ENCODE assay signal across 6 cellular contexts in the genomic region with DNA sequence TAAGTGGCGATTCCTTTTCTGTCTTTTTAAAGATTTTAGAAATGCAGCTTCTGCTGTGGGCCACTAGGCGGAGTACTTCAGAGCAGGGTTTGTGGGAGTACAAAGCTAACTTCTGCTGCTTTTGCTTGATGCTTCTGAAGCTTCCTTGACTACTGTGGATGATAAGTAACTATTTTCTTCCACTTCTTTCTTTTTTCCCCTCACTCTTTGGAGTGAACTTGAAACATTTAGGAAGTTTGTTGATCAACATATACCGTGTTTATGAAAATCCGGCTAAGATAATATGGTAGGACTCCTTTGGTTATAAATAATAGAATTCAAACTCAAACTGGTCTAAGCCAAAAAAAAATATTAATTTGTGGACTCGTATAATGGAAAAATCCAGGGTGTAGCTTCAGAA.
DNase-seq lines count a peak whose midpoint lies in the region; FAIRE-seq and TF ChIP-seq lines count a peak whose summit lies in the region.
"Not testable (repeated sequence)": the region's sequence is repeated elsewhere in the genome, so short reads cannot be mapped to it uniquely, and the experiment has no call there.

No MANE protein-coding gene starts in this region.

- H3K36me3 ChIP-seq in small intestine (ENCODE audit: control insufficient read depth in 2 of 2, insufficient read depth in 2 of 2, low read length in 2 of 2): not testable (repeated sequence)

- TF ChIP-seq CTCF in C4-2B (conservative IDR thresholded peaks at IDR 0.05): peak; percentile 41
- peak; percentile 68 for TF ChIP-seq CTCF in HFFc6 (IDR thresholded peaks at IDR 0.05)
- TF ChIP-seq CTCF in glutamatergic neuron (IDR thresholded peaks at IDR 0.05; ENCODE audit: partially characterized antibody, unreplicated experiment): peak; percentile 53

- not testable (repeated sequence) for H3K9me3 Mint-ChIP-seq in HFFc6; glutamatergic neuron (ENCODE audit: unreplicated experiment)

- not testable (repeated sequence) for H3K4me1 ChIP-seq in small intestine (ENCODE audit: control insufficient read depth in 2 of 2, insufficient read depth in 1 of 2, low read depth in 1 of 2, low read length in 1 of 2)

- H3K36me3 Mint-ChIP-seq in HFFc6 (ENCODE audit: low read depth); glutamatergic neuron (ENCODE audit: unreplicated experiment): not testable (repeated sequence)

- not testable (repeated sequence) for H3K4me1 Mint-ChIP-seq in HFFc6 (ENCODE audit: low read depth); glutamatergic neuron (ENCODE audit: low read depth, unreplicated experiment)

- H3K27me3 ChIP-seq in small intestine (ENCODE audit: control insufficient read depth in 2 of 2, insufficient read depth in 2 of 2, low read length in 2 of 2): not testable (repeated sequence)

- H3K27ac ChIP-seq in C4-2B; small intestine (ENCODE audit: low read depth in 1 of 2, low read length in 1 of 2): not testable (repeated sequence)

- not testable (repeated sequence) for H3K27me3 Mint-ChIP-seq in HFFc6 (ENCODE audit: insufficient read depth); glutamatergic neuron (ENCODE audit: unreplicated experiment)

- DNase-seq in HFFc6; RCC 7860 (ENCODE audit: low spot score); glutamatergic neuron; small intestine: not testable (repeated sequence)

- FAIRE-seq in RCC 7860 (lab: Jason Lieb, UNC) (peak; percentile 28), colon (lab: Jason Lieb, UNC) (peak; percentile 51), small intestine (lab: Jason Lieb, UNC) (peak; percentile 59)

- H3K4me3 Mint-ChIP-seq in HFFc6; glutamatergic neuron (ENCODE audit: unreplicated experiment): not testable (repeated sequence)

- H3K27ac Mint-ChIP-seq in HFFc6; glutamatergic neuron (ENCODE audit: unreplicated experiment): not testable (repeated sequence)

- not testable (repeated sequence) for H3K4me3 ChIP-seq in small intestine (ENCODE audit: low read depth in 1 of 2, low read length in 2 of 2)

- H3K9me3 ChIP-seq in small intestine (ENCODE audit: control insufficient read depth, low read depth): not testable (repeated sequence)

- 61 to 67% (median 62%) methylated on average over 4 of the region's 5 CpGs for WGBS in small intestine, 3 donors
